In genomic region chr15:39273805-39274411, GRCh38 we compare ENCODE assay signal across 10 cellular contexts.
A peak's percentile ranks its signal among the peaks of the same experiment; 100 is the strongest.
DNase-seq lines count a peak whose midpoint lies in the region; ATAC-seq and TF ChIP-seq lines count a peak whose summit lies in the region.
"Had no signal": no experiment of that assay in that cellular context is flagged by ENCODE, and none has a peak within 500 bp of the region (broad histone marks: within the 10 kb centered on the region; RNA-seq: fewer than 3 reads in every experiment).

No MANE protein-coding gene starts in this region.

- H3K36me3 ChIP-seq in lower lobe of right lung = no peaks in the 10 kb centered on the region

- ATAC-seq in lower lobe of right lung = peak; percentile 90 to 94
- no peak for ATAC-seq in HG03135 (IDR thresholded peaks at IDR 0.05; ENCODE audit: unreplicated experiment)

- TF ChIP-seq CTCF in astrocyte of the spinal cord (IDR thresholded peaks at IDR 0.05; ENCODE audit: low read depth, low read length) (no peak), lower lobe of right lung (IDR thresholded peaks at IDR 0.05) (no peak)

- intact Hi-C loops in lower lobe of right lung (cut with DNase I) (no loop called here), posterior vena cava (cut with DNase I) (no loop called here)

- no peaks in the 10 kb centered on the region for H3K4me1 ChIP-seq in lower lobe of right lung

- H3K4me3 ChIP-seq in astrocyte of the spinal cord (ENCODE audit: low read depth, low read length) (no peak overlapping the region), lower lobe of right lung (no peak overlapping the region)

- no peaks in the 10 kb centered on the region for H3K27me3 ChIP-seq in lower lobe of right lung (ENCODE audit: low read depth)

- peak; percentile 36 for DNase-seq in DMS153 treated with DMSO at 0.1 percent for 48 hours (lab: John Stamatoyannopoulos, UW; ENCODE audit: unreplicated experiment)
- peak; percentile 84 for DNase-seq in NCI-H146 (lab: John Stamatoyannopoulos, UW)
- DNase-seq in astrocyte of the spinal cord (ENCODE audit: low read depth, low spot score) = peak; percentile 62
- DNase-seq in lower lobe of right lung = no peak
- no peak for DNase-seq in posterior vena cava (ENCODE audit: low spot score)
- DNase-seq in NCI-H2107 (lab: John Stamatoyannopoulos, UW) = no peak
- DNase-seq in activated naive CD4-positive, alpha-beta T cell treated with anti-CD3 and anti-CD28 coated beads, Interleukin-2, amount 50 U/mL, for 16 hours = no peak
- DNase-seq: activated T-cell treated with anti-CD3 and anti-CD28 coated beads for 4 hours, kidney had no signal

- peak overlapping the region; percentile 37 for H3K27ac ChIP-seq in lower lobe of right lung

- in situ Hi-C loops in astrocyte of the spinal cord (cut with HindIII; ENCODE audit: low sequenced_read_pairs) = no loop called here

- H3K9me3 ChIP-seq in lower lobe of right lung = no peaks in the 10 kb centered on the region

Comparison
In these comparisons a context has a peak if more than half of its experiments do, and no peak if none do; other contexts are left out.
1. DNase-seq: peak in DMS153 treated with DMSO at 0.1 percent for 48 hours (single experiment), NCI-H146 (single experiment) and astrocyte of the spinal cord (single experiment); none in lower lobe of right lung (single experiment), posterior vena cava (single experiment), NCI-H2107 (single experiment) and activated naive CD4-positive, alpha-beta T cell treated with anti-CD3 and anti-CD28 coated beads, Interleukin-2, amount 50 U/mL, for 16 hours (single experiment).